Comparison of ENCODE assay signal across 1 cellular context in the genomic region with DNA sequence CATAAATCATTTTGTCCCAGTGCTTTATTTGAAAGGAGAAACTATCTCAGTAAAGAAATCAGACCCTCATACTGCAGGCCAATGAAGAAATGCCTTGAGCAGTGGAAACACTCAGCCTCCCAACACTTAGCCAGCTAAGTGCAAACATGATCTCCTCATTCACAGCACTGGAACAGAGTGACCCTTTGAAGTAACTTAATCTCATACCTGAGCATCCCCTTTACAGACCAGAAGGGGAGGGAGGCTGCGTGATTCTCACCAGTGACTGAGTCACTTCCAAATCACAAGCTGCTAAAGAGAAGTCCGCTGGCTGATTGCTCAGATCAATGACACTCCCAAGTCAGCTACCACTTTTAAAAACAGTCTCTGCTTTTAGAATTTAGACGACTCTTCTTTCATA.
A peak's percentile ranks its signal among the peaks of the same experiment; 100 is the strongest.
TF ChIP-seq lines count a peak whose summit lies in the region.

No MANE protein-coding gene starts in this region.

TF ChIP-seq in HepG2, 621 proteins besides CTCF, POLR2A, EP300 and RAD21:
- TF ChIP-seq KDM2A (CRISPR knock-in tag; IDR thresholded peaks at IDR 0.05; ENCODE audit: borderline replicate concordance, low read depth): no peak
- peak; percentile 35; the same call in 1 of the 2 replicates for TF ChIP-seq SAP130 (CRISPR knock-in tag; IDR thresholded peaks at IDR 0.05; ENCODE audit: low read depth)
